Comparison of ENCODE assay signal across 15 cellular contexts in the genomic region with DNA sequence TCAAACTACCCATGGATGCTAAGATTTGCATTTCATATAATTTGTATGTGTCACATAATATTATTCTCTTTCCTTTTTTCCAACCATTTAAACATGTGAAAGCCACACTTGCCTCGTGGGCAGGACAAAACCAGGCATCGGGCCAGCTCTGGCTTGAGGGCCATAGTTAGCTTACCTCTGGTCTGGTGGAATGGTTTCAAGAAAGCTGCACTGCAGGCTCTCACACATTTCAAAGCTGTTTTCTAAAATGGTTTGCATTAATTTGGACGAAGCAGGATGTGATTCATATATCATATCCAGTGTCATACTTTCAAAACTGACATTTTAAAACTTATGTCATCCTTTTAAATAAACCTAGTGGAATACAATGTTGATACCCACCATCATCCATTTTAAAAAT.
DNase-seq lines count a peak whose midpoint lies in the region; ATAC-seq, FAIRE-seq and TF ChIP-seq lines count a peak whose summit lies in the region.
"Had no signal": no experiment of that assay in that cellular context is flagged by ENCODE, and none has a peak within 500 bp of the region (broad histone marks: within the 10 kb centered on the region; RNA-seq: fewer than 3 reads in every experiment).

No MANE protein-coding gene starts in this region.

- H3K9me3 ChIP-seq in gastroesophageal sphincter (no peaks in the 10 kb centered on the region), lower lobe of right lung (no peaks in the 10 kb centered on the region)

- POLR2A ChIA-PET in GM10248 (lab: Yijun Ruan, JAX): no interaction called here

- intact Hi-C loops in activated T-helper 2 cell treated with anti-CD3 and anti-CD28 coated beads, Interferon-gamma antibody, Interleukin-2, Interleukin-4, amounts not matched to agents 10 μg/mL and 5 μg/mL and 100 μg/mL, durations not matched to agents 14 hours and 24 hours and 36 hours (cut with micrococcal nuclease): loop anchor here (1.0 kb wide), 1 partner anchor 11 kb away; no protein-coding TSS in a partner anchor
- intact Hi-C loops in lower lobe of right lung (cut with DNase I): no loop called here

- 17 to 28% methylated on average over 3 of the region's 3 CpGs for WGBS in gastroesophageal sphincter (ENCODE audit: low coverage in 1 of 2), 2 donors

- H3K36me3 ChIP-seq in gastroesophageal sphincter (no peaks in the 10 kb centered on the region), lower lobe of right lung (no peaks in the 10 kb centered on the region)

- CTCF ChIA-PET in GM10248 (lab: Yijun Ruan, JAX): interaction anchor here (0.7 kb wide), 1 partner anchor 9 kb away, joined by 3 read pairs; no protein-coding TSS in a partner anchor

- TF ChIP-seq POLR2A in GM12891 (IDR thresholded peaks at IDR 0.05; ENCODE audit: low read depth, low read length) (no peak), gastroesophageal sphincter (IDR thresholded peaks at IDR 0.05) (no peak)

- H3K9me3 Mint-ChIP-seq in activated T-helper 2 cell treated with anti-CD3 and anti-CD28 coated beads, Interferon-gamma antibody, Interleukin-2, Interleukin-4, amounts not matched to agents 10 μg/mL and 5 μg/mL and 100 μg/mL, durations not matched to agents 14 hours and 24 hours and 36 hours: no peaks in the 10 kb centered on the region
- no peaks in the 10 kb centered on the region for H3K9me3 Mint-ChIP-seq in immature natural killer cell
- H3K9me3 Mint-ChIP-seq: CD8-positive, alpha-beta memory T cell had no signal

- H3K27me3 ChIP-seq in gastroesophageal sphincter (no peaks in the 10 kb centered on the region), lower lobe of right lung (ENCODE audit: low read depth) (no peaks in the 10 kb centered on the region)

- H3K27ac ChIP-seq in gastroesophageal sphincter (peak overlapping the region in 3 of 4 donors; percentile 36 to 43 (median 36)), lower lobe of right lung (no peak overlapping the region)

- ATAC-seq in gastroesophageal sphincter (no peak), lower lobe of right lung (no peak)
- ATAC-seq: HepG2 had no signal

- H3K4me3 Mint-ChIP-seq in activated T-helper 2 cell treated with anti-CD3 and anti-CD28 coated beads, Interferon-gamma antibody, Interleukin-2, Interleukin-4, amounts not matched to agents 10 μg/mL and 5 μg/mL and 100 μg/mL, durations not matched to agents 14 hours and 24 hours and 36 hours (ENCODE audit: low read depth): peak overlapping the region; percentile 47
- no peak overlapping the region for H3K4me3 Mint-ChIP-seq in immature natural killer cell
- H3K4me3 Mint-ChIP-seq: CD8-positive, alpha-beta memory T cell had no signal

- TF ChIP-seq EP300 in gastroesophageal sphincter (IDR thresholded peaks at IDR 0.05): no peak

- H3K27ac Mint-ChIP-seq in activated T-helper 2 cell treated with anti-CD3 and anti-CD28 coated beads, Interferon-gamma antibody, Interleukin-2, Interleukin-4, amounts not matched to agents 10 μg/mL and 5 μg/mL and 100 μg/mL, durations not matched to agents 14 hours and 24 hours and 36 hours: peak overlapping the region; percentile 92
- peak overlapping the region in 1 of 6 donors; percentile 52 for H3K27ac Mint-ChIP-seq in immature natural killer cell

- H3K4me3 ChIP-seq in gastroesophageal sphincter: no peak overlapping the region
- H3K4me3 ChIP-seq in lower lobe of right lung: no peak overlapping the region

- peaks cover 0 to 64% (median 10%) of the 10 kb centered on the region in 3 donors for H3K4me1 ChIP-seq in gastroesophageal sphincter
- peaks cover 15% of the 10 kb centered on the region for H3K4me1 ChIP-seq in lower lobe of right lung

- no peaks in the 10 kb centered on the region for H3K27me3 Mint-ChIP-seq in activated T-helper 2 cell treated with anti-CD3 and anti-CD28 coated beads, Interferon-gamma antibody, Interleukin-2, Interleukin-4, amounts not matched to agents 10 μg/mL and 5 μg/mL and 100 μg/mL, durations not matched to agents 14 hours and 24 hours and 36 hours (ENCODE audit: low read depth)
- peaks cover 0 to 2% (median 0%) of the 10 kb centered on the region in 3 donors for H3K27me3 Mint-ChIP-seq in immature natural killer cell (ENCODE audit: low read depth in 3 of 3)
- H3K27me3 Mint-ChIP-seq: CD8-positive, alpha-beta memory T cell had no signal

- TF ChIP-seq CTCF in AG09319 (IDR thresholded peaks at IDR 0.05; ENCODE audit: low read depth, low read length) (no peak), gastroesophageal sphincter (IDR thresholded peaks at IDR 0.05) (no peak), lower lobe of right lung (IDR thresholded peaks at IDR 0.05) (no peak), GM10248 (IDR thresholded peaks at IDR 0.05; ENCODE audit: control extremely low read depth, extremely low read depth, low read depth, missing control alignments) (no peak)

- H3K36me3 Mint-ChIP-seq in activated T-helper 2 cell treated with anti-CD3 and anti-CD28 coated beads, Interferon-gamma antibody, Interleukin-2, Interleukin-4, amounts not matched to agents 10 μg/mL and 5 μg/mL and 100 μg/mL, durations not matched to agents 14 hours and 24 hours and 36 hours (ENCODE audit: low read depth): peaks cover 77% of the 10 kb centered on the region
- H3K36me3 Mint-ChIP-seq in immature natural killer cell: no peaks in the 10 kb centered on the region

- peak; percentile 3 for DNase-seq in AG09319 (ENCODE audit: extremely low read depth, low read depth)
- DNase-seq in GM12891 (ENCODE audit: insufficient read length, low spot score): no peak
- DNase-seq in activated T-helper 2 cell treated with anti-CD3 and anti-CD28 coated beads, Interferon-gamma antibody, Interleukin-2, Interleukin-4, amounts not matched to agents 10 μg/mL and 5 μg/mL and 100 μg/mL, durations not matched to agents 14 hours and 24 hours and 36 hours (ENCODE audit: low spot score): no peak
- no peak for DNase-seq in lower lobe of right lung
- DNase-seq in immature natural killer cell: no peak
- DNase-seq in GM10248 (ENCODE audit: extremely low spot score): no peak
- no peak for DNase-seq in KG1 (lab: John Stamatoyannopoulos, UW)
- DNase-seq: activated gamma-delta T cell treated with Interleukin-2 at 50 U/mL for 16 hours; CD8-positive, alpha-beta memory T cell; NCI-H187 had no signal

- peak; percentile 26 for FAIRE-seq in GM12891 (lab: Jason Lieb, UNC)
- FAIRE-seq: endothelial cell of umbilical vein, H1, HepG2, TTC549 had no signal

- H3K4me1 Mint-ChIP-seq in activated T-helper 2 cell treated with anti-CD3 and anti-CD28 coated beads, Interferon-gamma antibody, Interleukin-2, Interleukin-4, amounts not matched to agents 10 μg/mL and 5 μg/mL and 100 μg/mL, durations not matched to agents 14 hours and 24 hours and 36 hours (ENCODE audit: low read depth): peaks cover 64% of the 10 kb centered on the region
- peaks cover 12 to 13% of the 10 kb centered on the region in 2 donors for H3K4me1 Mint-ChIP-seq in immature natural killer cell

TF ChIP-seq in GM12891, 5 proteins besides CTCF, POLR2A, EP300 and RAD21:
- TF ChIP-seq SPI1 (IDR thresholded peaks at IDR 0.05; ENCODE audit: low read depth, low read length): no peak
- TF ChIP-seq TAF1 (IDR thresholded peaks at IDR 0.05; ENCODE audit: low read depth, low read length): no peak
- no peak for TF ChIP-seq POLR2AphosphoS5 (IDR thresholded peaks at IDR 0.05; ENCODE audit: low read depth, low read length)
- TF ChIP-seq POU2F2 (IDR thresholded peaks at IDR 0.05; ENCODE audit: low read depth, low read length): no peak
- no peak for TF ChIP-seq PAX5 (IDR thresholded peaks at IDR 0.05; ENCODE audit: insufficient read depth, low read length, severe bottlenecking)
